8 cellular contexts compared by ENCODE assay signal in the genomic region with DNA sequence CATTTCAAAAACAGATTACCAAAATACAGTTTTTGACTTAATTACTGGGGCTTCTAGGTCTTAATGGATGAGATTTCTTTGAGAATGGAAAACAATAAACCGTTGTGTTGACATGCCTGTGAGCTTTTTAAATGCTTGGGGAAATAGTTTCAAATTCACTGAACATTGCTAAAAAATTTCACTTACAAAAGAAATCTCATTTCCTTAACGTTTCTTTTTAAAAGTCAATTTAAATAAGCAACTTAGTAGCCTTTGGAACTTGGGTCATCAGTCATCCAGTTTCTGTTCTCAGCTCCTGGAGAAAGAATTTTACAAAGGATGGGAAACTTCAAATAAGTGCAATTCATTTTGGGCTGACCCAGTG. TPM values are rescaled to one million over a fixed set of nuclear protein-coding genes. Genes with fewer than 3 reads are reported as not detected.
DNase-seq lines count a peak whose midpoint lies in the region; ATAC-seq, FAIRE-seq and TF ChIP-seq lines count a peak whose summit lies in the region.

No MANE protein-coding gene starts in this region.

- H3K9ac ChIP-seq in keratinocyte (ENCODE audit: control insufficient read depth, extremely low read depth, insufficient read depth, low read length), result peak overlapping the region; percentile 99
- peak overlapping the region in 1 of 5 donors; percentile 27 for H3K9ac ChIP-seq in subcutaneous abdominal adipose tissue (ENCODE audit: low read length in 5 of 5)

- H3K27ac Mint-ChIP-seq in T-helper 2 cell treated with Interferon-gamma antibody and Interleukin-4, amounts not matched to agents 5 μg/mL and 100 μg/mL, for 36 hours, result peak overlapping the region; percentile 100
- peak overlapping the region; percentile 100 for H3K27ac Mint-ChIP-seq in activated naive CD8-positive, alpha-beta T cell treated with anti-CD3 and anti-CD28 coated beads, Interleukin-2, amount 10 ng/mL, durations not matched to agents 7 days and 5 days

- TF ChIP-seq CTCF in keratinocyte (optimal IDR thresholded peaks at IDR 0.05 in 1 of 3, IDR thresholded peaks at IDR 0.05 in 1 of 3, conservative IDR thresholded peaks at IDR 0.05 in 1 of 3; ENCODE audit: extremely low read depth in 1 of 3, insufficient read depth in 2 of 3, low read length in 3 of 3), result no peak

- H3K36me3 ChIP-seq in keratinocyte (ENCODE audit: control insufficient read depth in 2 of 2, extremely low read depth in 1 of 2, insufficient read depth in 2 of 2, low read length in 2 of 2), result peaks cover 12 to 28% of the 10 kb centered on the region in 2 experiments
- peaks cover 0 to 8% (median 0%) of the 10 kb centered on the region in 5 donors for H3K36me3 ChIP-seq in subcutaneous abdominal adipose tissue (ENCODE audit: control insufficient read depth in 5 of 5, insufficient read depth in 5 of 5, low read length in 5 of 5)

- H3K27me3 ChIP-seq in keratinocyte (ENCODE audit: control insufficient read depth, extremely low read depth, insufficient read depth, low read length), result no peaks in the 10 kb centered on the region
- H3K27me3 ChIP-seq in subcutaneous abdominal adipose tissue (ENCODE audit: control insufficient read depth in 5 of 5, insufficient read depth in 4 of 5, low read length in 5 of 5), result no peaks in the 10 kb centered on the region

- no peak for ATAC-seq in activated naive CD8-positive, alpha-beta T cell treated with anti-CD3 and anti-CD28 coated beads, Interleukin-2, amount 10 ng/mL, durations not matched to agents 7 days and 5 days (ENCODE audit: low read depth)
- ATAC-seq in GM21367 (IDR thresholded peaks at IDR 0.05; ENCODE audit: unreplicated experiment) (no peak), HG02642 (IDR thresholded peaks at IDR 0.05; ENCODE audit: poor library complexity, unreplicated experiment) (no peak)

- H3K4me1 Mint-ChIP-seq in T-helper 2 cell treated with Interferon-gamma antibody and Interleukin-4, amounts not matched to agents 5 μg/mL and 100 μg/mL, for 36 hours (ENCODE audit: low read depth), result peaks cover 53% of the 10 kb centered on the region
- H3K4me1 Mint-ChIP-seq in activated naive CD8-positive, alpha-beta T cell treated with anti-CD3 and anti-CD28 coated beads, Interleukin-2, amount 10 ng/mL, durations not matched to agents 7 days and 5 days, result peaks cover 46% of the 10 kb centered on the region

- H3K9me1 ChIP-seq in keratinocyte (ENCODE audit: control insufficient read depth, extremely low read depth, insufficient read depth, low read length), result no peaks in the 10 kb centered on the region

- H3K9me3 Mint-ChIP-seq in T-helper 2 cell treated with Interferon-gamma antibody and Interleukin-4, amounts not matched to agents 5 μg/mL and 100 μg/mL, for 36 hours, result no peaks in the 10 kb centered on the region
- H3K9me3 Mint-ChIP-seq in activated naive CD8-positive, alpha-beta T cell treated with anti-CD3 and anti-CD28 coated beads, Interleukin-2, amount 10 ng/mL, durations not matched to agents 7 days and 5 days, result no peaks in the 10 kb centered on the region

- peak overlapping the region; percentile 99 for H3K27ac ChIP-seq in keratinocyte (ENCODE audit: control insufficient read depth, insufficient read depth, low read length)
- H3K27ac ChIP-seq in subcutaneous abdominal adipose tissue (ENCODE audit: low read depth, low read length), result peak overlapping the region; percentile 100

- H3K4me3 ChIP-seq in keratinocyte (ENCODE audit: control insufficient read depth in 2 of 3, extremely low read depth in 1 of 3, insufficient read depth in 2 of 3, low read depth in 1 of 3, low read length in 3 of 3) (peak overlapping the region in 2 of 3 experiments; percentile 89 to 94), subcutaneous abdominal adipose tissue (ENCODE audit: low read depth in 1 of 5, low read length in 5 of 5) (peak overlapping the region in 4 of 5 donors; percentile 90 to 96 (median 94))

- H3K36me3 Mint-ChIP-seq in T-helper 2 cell treated with Interferon-gamma antibody and Interleukin-4, amounts not matched to agents 5 μg/mL and 100 μg/mL, for 36 hours (ENCODE audit: low read depth), result peaks cover 59% of the 10 kb centered on the region
- H3K36me3 Mint-ChIP-seq in activated naive CD8-positive, alpha-beta T cell treated with anti-CD3 and anti-CD28 coated beads, Interleukin-2, amount 10 ng/mL, durations not matched to agents 7 days and 5 days, result peaks cover 36% of the 10 kb centered on the region

- H3K27me3 Mint-ChIP-seq in T-helper 2 cell treated with Interferon-gamma antibody and Interleukin-4, amounts not matched to agents 5 μg/mL and 100 μg/mL, for 36 hours (ENCODE audit: low read depth), result no peaks in the 10 kb centered on the region
- no peaks in the 10 kb centered on the region for H3K27me3 Mint-ChIP-seq in activated naive CD8-positive, alpha-beta T cell treated with anti-CD3 and anti-CD28 coated beads, Interleukin-2, amount 10 ng/mL, durations not matched to agents 7 days and 5 days

- peak overlapping the region; percentile 95 for H3K4me3 Mint-ChIP-seq in T-helper 2 cell treated with Interferon-gamma antibody and Interleukin-4, amounts not matched to agents 5 μg/mL and 100 μg/mL, for 36 hours
- peak overlapping the region; percentile 97 for H3K4me3 Mint-ChIP-seq in activated naive CD8-positive, alpha-beta T cell treated with anti-CD3 and anti-CD28 coated beads, Interleukin-2, amount 10 ng/mL, durations not matched to agents 7 days and 5 days

- no peak overlapping the region for H2AFZ ChIP-seq in keratinocyte (ENCODE audit: control insufficient read depth, low read length)

- H3K4me1 ChIP-seq in keratinocyte (ENCODE audit: control insufficient read depth, extremely low read depth, insufficient read depth, low read length) (peaks cover 39% of the 10 kb centered on the region), subcutaneous abdominal adipose tissue (ENCODE audit: control insufficient read depth in 5 of 5, insufficient read depth in 5 of 5, low read length in 5 of 5) (peaks cover 13 to 58% (median 53%) of the 10 kb centered on the region in 5 donors)

- DNase-seq in T-helper 2 cell treated with Interferon-gamma antibody and Interleukin-4, amounts not matched to agents 5 μg/mL and 100 μg/mL, for 36 hours (ENCODE audit: low spot score), result no peak
- DNase-seq in T-helper 2 cell (no peak), keratinocyte (ENCODE audit: low read depth, low spot score) (no peak), NCI-H446 treated with DMSO at 0.1 percent for 48 hours (lab: John Stamatoyannopoulos, UW) (no peak)
- no peak for DNase-seq in activated naive CD8-positive, alpha-beta T cell treated with anti-CD3 and anti-CD28 coated beads, Interleukin-2, amount 10 ng/mL, durations not matched to agents 7 days and 5 days

- H4K20me1 ChIP-seq in keratinocyte (ENCODE audit: control insufficient read depth, extremely low read depth, insufficient read depth, low read length), result no peaks in the 10 kb centered on the region

- dilution Hi-C loops in keratinocyte (cut with MboI; ENCODE audit: extremely low pct_ligation_motif_present, low sequenced_read_pairs), result no loop called here

- no peak for FAIRE-seq in keratinocyte (lab: Jason Lieb, UNC)

- H3K4me2 ChIP-seq in keratinocyte (ENCODE audit: control insufficient read depth, extremely low read depth, insufficient read depth, low read depth, low read length), result peak overlapping the region; percentile 94

- H3K79me2 ChIP-seq in keratinocyte (ENCODE audit: control insufficient read depth, insufficient read depth, low read length), result peaks cover 67% of the 10 kb centered on the region

- POLR2A ChIA-PET in activated naive CD8-positive, alpha-beta T cell treated with anti-CD3 and anti-CD28 coated beads, Interleukin-2, amount 10 ng/mL, durations not matched to agents 7 days and 5 days (lab: Charles Lee), result interaction anchor here (0.7 to 8.4 kb wide), 3 partner anchors 15 to 165 kb away, joined by 3 to 192 read pairs (median 3); no protein-coding TSS in a partner anchor

- no peaks in the 10 kb centered on the region for H3K9me3 ChIP-seq in keratinocyte (ENCODE audit: control insufficient read depth, low read depth, low read length)
- no peaks in the 10 kb centered on the region for H3K9me3 ChIP-seq in subcutaneous abdominal adipose tissue (ENCODE audit: control insufficient read depth in 5 of 5, low read length in 5 of 5)

RNA-seq across cellular contexts. Expression of a gene that starts 4.4 kb away (rescaled TPM):
- total RNA-seq in activated naive CD8-positive, alpha-beta T cell treated with anti-CD3 and anti-CD28 coated beads, Interleukin-2, amount 10 ng/mL, durations not matched to agents 7 days and 5 days, result 10 to 100 TPM; 84.3 to 86.0 TPM
- polyA plus RNA-seq in keratinocyte, result 2.9 to 12.6 TPM (median 5.6 TPM) in 3 replicates
- 14.6 TPM for polyA plus RNA-seq in keratinocyte (2011; ENCODE audit: low read depth)
- polyA plus RNA-seq in keratinocyte (2011; cell fraction: cytosol; rRNA removed), result 5.8 and 6.6 TPM in 2 replicates
- 21.0 and 21.7 TPM in 2 replicates for polyA plus RNA-seq in keratinocyte (2011; cell fraction: nucleus; rRNA removed)
- polyA plus RNA-seq in keratinocyte (2012; ENCODE audit: low replicate concordance), result 11.7 and 33.6 TPM in 2 replicates
- polyA minus RNA-seq in keratinocyte, result 4.5 to 37.4 TPM (median 8.4 TPM) in 3 replicates
- polyA minus RNA-seq in keratinocyte (2011; cell fraction: cytosol; rRNA and poly(A)+ RNA removed), result 13.8 TPM
- 13.6 and 27.9 TPM in 2 replicates for polyA minus RNA-seq in keratinocyte (2011; cell fraction: nucleus; rRNA and poly(A)+ RNA removed)

RNA-seq across cellular contexts. Expression of a gene that starts 21.5 kb away (rescaled TPM):
- 100 to 1,000 TPM; 108 to 114 TPM for total RNA-seq in activated naive CD8-positive, alpha-beta T cell treated with anti-CD3 and anti-CD28 coated beads, Interleukin-2, amount 10 ng/mL, durations not matched to agents 7 days and 5 days
- 58.7 to 107 TPM (median 102 TPM) in 3 replicates for polyA plus RNA-seq in keratinocyte
- 22.6 TPM for polyA plus RNA-seq in keratinocyte (2011; ENCODE audit: low read depth)
- 78.1 and 80.2 TPM in 2 replicates for polyA plus RNA-seq in keratinocyte (2011; cell fraction: cytosol; rRNA removed)
- polyA plus RNA-seq in keratinocyte (2011; cell fraction: nucleus; rRNA removed), result 51.1 and 61.4 TPM in 2 replicates
- polyA plus RNA-seq in keratinocyte (2012; ENCODE audit: low replicate concordance), result 47.7 and 86.4 TPM in 2 replicates
- 41.4 to 55.0 TPM (median 42.4 TPM) in 3 replicates for polyA minus RNA-seq in keratinocyte
- 32.4 TPM for polyA minus RNA-seq in keratinocyte (2011; cell fraction: cytosol; rRNA and poly(A)+ RNA removed)
- 11.6 and 20.2 TPM in 2 replicates for polyA minus RNA-seq in keratinocyte (2011; cell fraction: nucleus; rRNA and poly(A)+ RNA removed)
